In genomic region chr15:76012021-76012551, GRCh38 we compare ENCODE assay signal across 2 cellular contexts.
A peak's percentile ranks its signal among the peaks of the same experiment; 100 is the strongest.
TF ChIP-seq lines count a peak whose summit lies in the region.

TSS of gene NRG4 (minus strand) at chr15:76012424. CDS start at chr15:76011230, 1,194 bp downstream.

TF ChIP-seq in A549, 52 proteins besides CTCF, POLR2A, EP300 and RAD21 (continued from another document):
- TF ChIP-seq E2F6 (IDR thresholded peaks at IDR 0.05; ENCODE audit: borderline replicate concordance, low read depth) (no peak), JUNB (IDR thresholded peaks at IDR 0.05) (no peak), USF2 (IDR thresholded peaks at IDR 0.05) (no peak), FOXS1 (CRISPR knock-in tag; IDR thresholded peaks at IDR 0.05) (no peak), NR3C1 (IDR thresholded peaks at IDR 0.05) (no peak), HOXB13 (CRISPR knock-in tag; IDR thresholded peaks at IDR 0.05; ENCODE audit: low read depth) (no peak), HES2 (IDR thresholded peaks at IDR 0.05) (no peak), BCL3 (IDR thresholded peaks at IDR 0.05) (no peak), RFX5 (IDR thresholded peaks at IDR 0.05) (no peak), MAZ (IDR thresholded peaks at IDR 0.05; ENCODE audit: borderline replicate concordance, low read depth, low read length) (no peak), RCOR1 (IDR thresholded peaks at IDR 0.05; ENCODE audit: low read depth, low read length) (no peak), GATA3 (IDR thresholded peaks at IDR 0.05; ENCODE audit: borderline replicate concordance) (no peak), TFCP2L1 (CRISPR knock-in tag; IDR thresholded peaks at IDR 0.05) (no peak)

TF ChIP-seq in HEK293, 187 proteins besides CTCF, POLR2A, EP300 and RAD21 (continued from another document and continues in another):
- TF ChIP-seq PRDM2 (tag by site-specific recombination; IDR thresholded peaks at IDR 0.05; ENCODE audit: borderline replicate concordance) (no peak), PRDM1 (tag by site-specific recombination; IDR thresholded peaks at IDR 0.05) (peak; percentile 42), ZNF202 (tag by site-specific recombination; IDR thresholded peaks at IDR 0.05; ENCODE audit: borderline replicate concordance) (no peak), ZNF335 (tag by site-specific recombination; conservative IDR thresholded peaks at IDR 0.05) (peak; percentile 61), ZNF211 (tag by site-specific recombination; IDR thresholded peaks at IDR 0.05; ENCODE audit: low read depth) (no peak), ZNF76 (tag by site-specific recombination; IDR thresholded peaks at IDR 0.05; ENCODE audit: borderline replicate concordance, low read depth) (no peak), REPIN1 (tag by site-specific recombination; IDR thresholded peaks at IDR 0.05; ENCODE audit: low read depth) (no peak), ZNF791 (tag by site-specific recombination; IDR thresholded peaks at IDR 0.05) (no peak), ZNF354C (tag by site-specific recombination; IDR thresholded peaks at IDR 0.05; ENCODE audit: borderline replicate concordance, low read depth) (no peak), ZNF366 (tag by site-specific recombination; conservative IDR thresholded peaks at IDR 0.05) (0 out of 2 replicates have a peak, but pooled peaks have one; percentile 17), ZNF629 (tag by site-specific recombination; IDR thresholded peaks at IDR 0.05) (no peak), KLF10 (tag by site-specific recombination; IDR thresholded peaks at IDR 0.05) (no peak), ZNF747 (tag by site-specific recombination; IDR thresholded peaks at IDR 0.05) (no peak), ZNF501 (tag by site-specific recombination; IDR thresholded peaks at IDR 0.05) (no peak), INSM2 (tag by site-specific recombination; IDR thresholded peaks at IDR 0.05) (no peak), ZNF776 (tag by site-specific recombination; IDR thresholded peaks at IDR 0.05; ENCODE audit: borderline replicate concordance) (no peak), OVOL3 (tag by site-specific recombination; IDR thresholded peaks at IDR 0.05) (no peak), ZBTB10 (tag by site-specific recombination; IDR thresholded peaks at IDR 0.05) (no peak), ZFP3 (tag by site-specific recombination; IDR thresholded peaks at IDR 0.05; ENCODE audit: low read depth) (no peak), ZBTB48 (tag by site-specific recombination; IDR thresholded peaks at IDR 0.05) (no peak), ZNF544 (tag by site-specific recombination; IDR thresholded peaks at IDR 0.05) (no peak), ZNF701 (tag by site-specific recombination; IDR thresholded peaks at IDR 0.05) (no peak), ZNF549 (tag by site-specific recombination; IDR thresholded peaks at IDR 0.05) (no peak), ZSCAN23 (tag by site-specific recombination; IDR thresholded peaks at IDR 0.05) (no peak), ZNF175 (tag by site-specific recombination; IDR thresholded peaks at IDR 0.05) (no peak), FEZF1 (tag by site-specific recombination; IDR thresholded peaks at IDR 0.05) (no peak), PRDM4 (tag by site-specific recombination; IDR thresholded peaks at IDR 0.05) (no peak), ZBTB21 (tag by site-specific recombination; IDR thresholded peaks at IDR 0.05) (no peak), ZNF580 (tag by site-specific recombination; IDR thresholded peaks at IDR 0.05) (no peak), PRDM6 (tag by site-specific recombination; IDR thresholded peaks at IDR 0.05) (peak; percentile 37; the same call in 1 of the 2 replicates), ZNF155 (tag by site-specific recombination; IDR thresholded peaks at IDR 0.05) (no peak), ZBTB49 (tag by site-specific recombination; IDR thresholded peaks at IDR 0.05; ENCODE audit: low read depth) (no peak), ZNF785 (tag by site-specific recombination; IDR thresholded peaks at IDR 0.05) (no peak), ZNF830 (tag by site-specific recombination; IDR thresholded peaks at IDR 0.05; ENCODE audit: low read depth) (no peak), ZNF24 (tag by site-specific recombination; IDR thresholded peaks at IDR 0.05) (no peak)
